ENCODE assay signal across 9 cellular contexts in genomic region chrX:136710324-136710951, GRCh38.
DNase-seq lines count a peak whose midpoint lies in the region; ATAC-seq and TF ChIP-seq lines count a peak whose summit lies in the region.
"Had no signal": no experiment of that assay in that cellular context is flagged by ENCODE, and none has a peak within 500 bp of the region (broad histone marks: within the 10 kb centered on the region; RNA-seq: fewer than 3 reads in every experiment).

No MANE protein-coding gene starts in this region.

- intact Hi-C loops in activated T-helper 2 cell treated with anti-CD3 and anti-CD28 coated beads, Interferon-gamma antibody, Interleukin-2, Interleukin-4, amounts not matched to agents 10 μg/mL and 5 μg/mL and 100 μg/mL, durations not matched to agents 14 hours and 24 hours and 36 hours (cut with micrococcal nuclease) = loop anchor here (1.0 to 5.0 kb wide), 6 partner anchors 16 to 214 kb away; partner anchors contain the start of gene RBMX

- no peak overlapping the region for H2BK15ac ChIP-seq in H9 (ENCODE audit: low read depth, low read length)

- H3K9me3 Mint-ChIP-seq in activated T-helper 2 cell treated with anti-CD3 and anti-CD28 coated beads, Interferon-gamma antibody, Interleukin-2, Interleukin-4, amounts not matched to agents 10 μg/mL and 5 μg/mL and 100 μg/mL, durations not matched to agents 14 hours and 24 hours and 36 hours = no peaks in the 10 kb centered on the region
- H3K9me3 Mint-ChIP-seq in naive B cell = no peaks in the 10 kb centered on the region
- H3K9me3 Mint-ChIP-seq in H9 = peaks cover 36 to 57% of the 10 kb centered on the region in 2 experiments
- H3K9me3 Mint-ChIP-seq in neural progenitor cell = no peaks in the 10 kb centered on the region

- no peaks in the 10 kb centered on the region for H3K27me3 ChIP-seq in H9 (ENCODE audit: insufficient read depth, low read length)
- no peaks in the 10 kb centered on the region for H3K27me3 ChIP-seq in neural progenitor cell

- no peaks in the 10 kb centered on the region for H3K23me2 ChIP-seq in H9 (ENCODE audit: insufficient read length, low read depth, low read length, poor library complexity, severe bottlenecking)

- H3K27ac ChIP-seq in H9 (ENCODE audit: insufficient read length, low read depth, low read length) (no peak overlapping the region), neural progenitor cell (no peak overlapping the region)

- H3K36me3 ChIP-seq in neural progenitor cell = no peaks in the 10 kb centered on the region

- H2BK20ac ChIP-seq in H9 (ENCODE audit: low read depth, low read length, poor library complexity, severe bottlenecking) = no peak overlapping the region

- no peaks in the 10 kb centered on the region for H3K79me1 ChIP-seq in H9 (ENCODE audit: insufficient read depth, low read depth, low read length, poor library complexity, severe bottlenecking)

- no peak overlapping the region for H4K91ac ChIP-seq in H9 (ENCODE audit: insufficient read length, low read depth, low read length)

- no peak overlapping the region for H3K18ac ChIP-seq in H9 (ENCODE audit: insufficient read length, low read depth, low read length)

- H3K4me1 ChIP-seq in H9 (ENCODE audit: insufficient read depth, low read length) (no peaks in the 10 kb centered on the region), neural progenitor cell (no peaks in the 10 kb centered on the region)

- no peak overlapping the region for H3K4ac ChIP-seq in H9 (ENCODE audit: low read depth, low read length)

- no CpG with 5 or more reads among the region's 2 CpGs for WGBS in H9 (ENCODE audit: extremely low coverage, insufficient read length, low lambda C conversion rate)

- no peak overlapping the region for H2AK5ac ChIP-seq in H9 (ENCODE audit: insufficient read length, low read length)

- no peak overlapping the region for H2BK5ac ChIP-seq in H9 (ENCODE audit: insufficient read length, low read length)

- H3T11ph ChIP-seq in H9 (ENCODE audit: low read length) = no peak overlapping the region

- H3K4me3 Mint-ChIP-seq in activated T-helper 2 cell treated with anti-CD3 and anti-CD28 coated beads, Interferon-gamma antibody, Interleukin-2, Interleukin-4, amounts not matched to agents 10 μg/mL and 5 μg/mL and 100 μg/mL, durations not matched to agents 14 hours and 24 hours and 36 hours (ENCODE audit: low read depth) = peak overlapping the region; percentile 47
- H3K4me3 Mint-ChIP-seq in naive B cell = peak overlapping the region in 6 of 8 donors; percentile 21 to 59 (median 40)
- no peak overlapping the region for H3K4me3 Mint-ChIP-seq in H9
- H3K4me3 Mint-ChIP-seq in neural progenitor cell = no peak overlapping the region

- no peak overlapping the region for H4K5ac ChIP-seq in H9 (ENCODE audit: insufficient read length, low read depth, low read length)

- H2BK120ac ChIP-seq in H9 (ENCODE audit: low read depth, low read length, poor library complexity, severe bottlenecking) = no peak overlapping the region

- no peak overlapping the region for H2BK12ac ChIP-seq in H9 (ENCODE audit: insufficient read length, low read depth, low read length)

- H3K56ac ChIP-seq in H9 (ENCODE audit: insufficient read length, low read depth, low read length) = no peak overlapping the region

- H3K4me2 ChIP-seq in H9 (ENCODE audit: insufficient read depth, insufficient read length, low read length) (no peak overlapping the region), neural progenitor cell (no peak overlapping the region)
- H3K4me2 ChIP-seq: smooth muscle cell had no signal

- peaks cover 41% of the 10 kb centered on the region for H3K4me1 Mint-ChIP-seq in activated T-helper 2 cell treated with anti-CD3 and anti-CD28 coated beads, Interferon-gamma antibody, Interleukin-2, Interleukin-4, amounts not matched to agents 10 μg/mL and 5 μg/mL and 100 μg/mL, durations not matched to agents 14 hours and 24 hours and 36 hours (ENCODE audit: low read depth)
- H3K4me1 Mint-ChIP-seq in naive B cell (peaks cover 14 to 31% (median 16%) of the 10 kb centered on the region in 3 donors), H9 (peaks cover 8 to 10% of the 10 kb centered on the region in 2 experiments), neural progenitor cell (no peaks in the 10 kb centered on the region)

- H3K27me3 Mint-ChIP-seq in activated T-helper 2 cell treated with anti-CD3 and anti-CD28 coated beads, Interferon-gamma antibody, Interleukin-2, Interleukin-4, amounts not matched to agents 10 μg/mL and 5 μg/mL and 100 μg/mL, durations not matched to agents 14 hours and 24 hours and 36 hours (ENCODE audit: low read depth) = no peaks in the 10 kb centered on the region
- no peaks in the 10 kb centered on the region for H3K27me3 Mint-ChIP-seq in naive B cell
- no peaks in the 10 kb centered on the region; the same call in 1 of the 2 replicates for H3K27me3 Mint-ChIP-seq in H9 (ENCODE audit: low read depth)
- H3K27me3 Mint-ChIP-seq in neural progenitor cell (ENCODE audit: insufficient read depth, low read depth) = no peaks in the 10 kb centered on the region

- in situ Hi-C loops in GM13977 (cut with MboI; ENCODE audit: low pct_unique_long_range_greater_than_20kb, low sequenced_read_pairs, unreplicated experiment) = loop anchor here (25.0 kb wide), 1 partner anchor 202 kb away; no protein-coding TSS in a partner anchor

- no peaks in the 10 kb centered on the region for H4K20me1 ChIP-seq in H9 (ENCODE audit: control insufficient read depth, insufficient read depth, insufficient read length)
- H4K20me1 ChIP-seq in neural progenitor cell (ENCODE audit: low read depth) = no peaks in the 10 kb centered on the region

- no peaks in the 10 kb centered on the region for H3F3A ChIP-seq in neural progenitor cell (ENCODE audit: low read depth)

- H3K9ac ChIP-seq in H9 (ENCODE audit: extremely low read depth, insufficient read length, low read length) = no peak overlapping the region
- no peak overlapping the region for H3K9ac ChIP-seq in neural progenitor cell

- no peak overlapping the region for H3K4me3 ChIP-seq in neural progenitor cell
- H3K4me3 ChIP-seq: smooth muscle cell had no signal

- ATAC-seq in HG02852 (IDR thresholded peaks at IDR 0.05; ENCODE audit: unreplicated experiment) (peak; percentile 33), naive B cell (ENCODE audit: low read depth in 2 of 2) (peak; percentile 68 to 71)

- peak overlapping the region; percentile 95 for H3K27ac Mint-ChIP-seq in activated T-helper 2 cell treated with anti-CD3 and anti-CD28 coated beads, Interferon-gamma antibody, Interleukin-2, Interleukin-4, amounts not matched to agents 10 μg/mL and 5 μg/mL and 100 μg/mL, durations not matched to agents 14 hours and 24 hours and 36 hours
- H3K27ac Mint-ChIP-seq in naive B cell = peak overlapping the region; percentile 78 to 98 (median 92)
- no peak overlapping the region for H3K27ac Mint-ChIP-seq in H9
- no peak overlapping the region for H3K27ac Mint-ChIP-seq in neural progenitor cell

- no peaks in the 10 kb centered on the region for H3K79me2 ChIP-seq in H9 (ENCODE audit: insufficient read depth, low read length)
- H3K79me2 ChIP-seq in neural progenitor cell (ENCODE audit: low read depth) = no peaks in the 10 kb centered on the region

- DNase-seq in GM13977 (ENCODE audit: low spot score) = peak; percentile 12
- no peak for DNase-seq in activated T-helper 2 cell treated with anti-CD3 and anti-CD28 coated beads, Interferon-gamma antibody, Interleukin-2, Interleukin-4, amounts not matched to agents 10 μg/mL and 5 μg/mL and 100 μg/mL, durations not matched to agents 14 hours and 24 hours and 36 hours (ENCODE audit: low spot score)
- peak; percentile 39 for DNase-seq in naive B cell
- DNase-seq in DMS 273 treated with DMSO at 0.1 percent for 48 hours (lab: John Stamatoyannopoulos, UW) = no peak
- DNase-seq in NCI-H1417 (lab: John Stamatoyannopoulos, UW) = no peak
- DNase-seq in H9 = no peak
- no peak for DNase-seq in neural progenitor cell (ENCODE audit: low spot score)

- H3K23ac ChIP-seq in H9 (ENCODE audit: insufficient read length, low read depth, low read length) = no peak overlapping the region

- H3K14ac ChIP-seq in H9 (ENCODE audit: insufficient read depth, low read length) = no peak overlapping the region

- TF ChIP-seq CTCF in GM13977 (IDR thresholded peaks at IDR 0.05; ENCODE audit: extremely low read depth, insufficient read depth, missing control alignments) (no peak), H9 (conservative IDR thresholded peaks at IDR 0.05) (no peak), neural progenitor cell (IDR thresholded peaks at IDR 0.05) (no peak)

- peaks cover 24% of the 10 kb centered on the region for H3K9me3 ChIP-seq in H9 (ENCODE audit: control insufficient read depth, low read depth, low read length)
- no peaks in the 10 kb centered on the region for H3K9me3 ChIP-seq in neural progenitor cell (ENCODE audit: low read depth)

- no peak overlapping the region for H4K8ac ChIP-seq in H9 (replicated peaks; ENCODE audit: insufficient read length, low read depth, low read length)

- H3K36me3 Mint-ChIP-seq in activated T-helper 2 cell treated with anti-CD3 and anti-CD28 coated beads, Interferon-gamma antibody, Interleukin-2, Interleukin-4, amounts not matched to agents 10 μg/mL and 5 μg/mL and 100 μg/mL, durations not matched to agents 14 hours and 24 hours and 36 hours (ENCODE audit: low read depth) = peaks cover 38% of the 10 kb centered on the region
- H3K36me3 Mint-ChIP-seq in naive B cell (no peaks in the 10 kb centered on the region), H9 (ENCODE audit: insufficient read depth in 1 of 3, low read depth in 3 of 3) (no peaks in the 10 kb centered on the region), neural progenitor cell (no peaks in the 10 kb centered on the region)

- H2AFZ ChIP-seq in H9 (ENCODE audit: low read length) = no peak overlapping the region
- no peak overlapping the region for H2AFZ ChIP-seq in neural progenitor cell (replicated peaks)

Comparison
In these comparisons a context has a peak if more than half of its experiments do, and no peak if none do; other contexts are left out.
1. DNase-seq: peak in GM13977 (single experiment) and naive B cell (single experiment); none in activated T-helper 2 cell treated with anti-CD3 and anti-CD28 coated beads, Interferon-gamma antibody, Interleukin-2, Interleukin-4, amounts not matched to agents 10 μg/mL and 5 μg/mL and 100 μg/mL, durations not matched to agents 14 hours and 24 hours and 36 hours (single experiment), DMS 273 treated with DMSO at 0.1 percent for 48 hours (single experiment), NCI-H1417 (0 of 3), H9 (single experiment) and neural progenitor cell (single experiment).
2. H3K27ac Mint-ChIP-seq: peak in activated T-helper 2 cell treated with anti-CD3 and anti-CD28 coated beads, Interferon-gamma antibody, Interleukin-2, Interleukin-4, amounts not matched to agents 10 μg/mL and 5 μg/mL and 100 μg/mL, durations not matched to agents 14 hours and 24 hours and 36 hours (single experiment) and naive B cell (6 of 6); none in H9 (0 of 3) and neural progenitor cell (single experiment).
3. H3K4me3 Mint-ChIP-seq: peak in activated T-helper 2 cell treated with anti-CD3 and anti-CD28 coated beads, Interferon-gamma antibody, Interleukin-2, Interleukin-4, amounts not matched to agents 10 μg/mL and 5 μg/mL and 100 μg/mL, durations not matched to agents 14 hours and 24 hours and 36 hours (single experiment) and naive B cell (6 of 8); none in H9 (0 of 2) and neural progenitor cell (single experiment).